7 cellular contexts compared by ENCODE assay signal in the genomic region with DNA sequence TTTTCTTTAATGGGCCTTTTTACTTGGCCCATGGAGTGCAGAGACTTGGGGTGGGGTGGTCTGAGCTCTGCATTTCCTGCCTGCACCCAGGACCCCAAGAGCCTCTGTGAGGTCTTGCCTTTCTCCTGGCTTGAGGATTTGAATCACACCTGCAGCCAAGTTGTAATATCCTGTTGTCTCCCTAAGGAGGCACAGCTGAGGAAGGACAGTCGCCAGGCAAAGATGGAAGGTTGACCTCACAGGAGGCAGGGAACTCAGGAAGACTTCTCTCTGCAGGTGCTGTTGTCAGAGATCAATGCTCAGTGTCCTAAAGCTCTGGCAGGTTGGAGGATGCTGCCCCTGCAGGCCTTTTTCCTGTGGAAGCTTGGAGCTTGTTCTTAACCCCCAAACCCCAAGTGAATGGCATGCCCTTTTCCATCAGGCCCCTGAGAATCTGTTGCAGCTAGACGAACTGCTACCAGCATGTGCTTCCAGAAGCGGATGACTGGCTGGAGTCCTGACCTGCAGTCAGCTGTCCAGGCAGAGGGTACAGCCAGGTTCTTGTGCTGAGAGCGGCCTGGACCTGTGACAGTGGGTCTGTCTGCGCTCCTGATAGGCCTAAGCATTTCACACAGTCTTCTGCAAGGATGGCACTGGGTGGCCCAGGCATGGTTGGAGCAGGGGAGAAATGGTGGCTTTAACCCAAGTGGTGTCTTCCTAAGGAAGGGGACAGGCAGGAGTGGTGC.
"Had no signal": no experiment of that assay in that cellular context is flagged by ENCODE, and none has a peak within 500 bp of the region (broad histone marks: within the 10 kb centered on the region; RNA-seq: fewer than 3 reads in every experiment).

No MANE protein-coding gene starts in this region.

- DNase-seq: activated CD4-positive, alpha-beta T cell treated with anti-CD3 and anti-CD28 coated beads, Interleukin-2, amount 50 U/mL, for 4 hours; activated naive CD4-positive, alpha-beta T cell treated with anti-CD3 and anti-CD28 coated beads, Interleukin-2, amount 10 ng/mL, durations not matched to agents 7 days and 5 days; stimulated activated CD4-positive, alpha-beta T cell treated with anti-CD3 and anti-CD28 coated beads, Interleukin-4, amount 100 ng/mL, for 4 hours; stomach had no signal

- H3K9me3 ChIP-seq: stomach, thoracic aorta had no signal

- H3K36me3 ChIP-seq: thoracic aorta had no signal

- H3K27me3 ChIP-seq: stomach had no signal

- H3K27ac ChIP-seq: stomach, thoracic aorta had no signal

- H3K4me3 ChIP-seq: stomach, thoracic aorta had no signal

- ATAC-seq: activated CD4-positive, CD25-positive, alpha-beta regulatory T cell treated with anti-CD3 and anti-CD28 coated beads, Interleukin-2, amount 50 U/mL, for 24 hours; left lobe of liver had no signal
